Comparison of ENCODE assay signal across 8 cellular contexts in genomic region chr19:35509018-35509652, GRCh38. TPM values are rescaled to one million over a fixed set of nuclear protein-coding genes. Genes with fewer than 3 reads are reported as not detected.
DNase-seq lines count a peak whose midpoint lies in the region; ATAC-seq and TF ChIP-seq lines count a peak whose summit lies in the region.

No MANE protein-coding gene starts in this region.

- H2AFZ ChIP-seq in Loucy (ENCODE audit: low read length), result peak overlapping the region; percentile 87

- no peaks in the 10 kb centered on the region for H3K9me3 Mint-ChIP-seq in CD8-positive, alpha-beta T cell
- H3K9me3 Mint-ChIP-seq in activated naive CD8-positive, alpha-beta T cell (ENCODE audit: low read depth), result no peaks in the 10 kb centered on the region

- peaks cover 7% of the 10 kb centered on the region for H3K27me3 ChIP-seq in CD8-positive, alpha-beta T cell (ENCODE audit: insufficient read depth, low read length)
- H3K27me3 ChIP-seq in Loucy (ENCODE audit: insufficient read depth, low read length, poor library complexity, severe bottlenecking), result no peaks in the 10 kb centered on the region
- H3K27me3 ChIP-seq in right lobe of liver, result no peaks in the 10 kb centered on the region
- no peaks in the 10 kb centered on the region for H3K27me3 ChIP-seq in upper lobe of left lung
- H3K27me3 ChIP-seq in brain microvascular endothelial cell (replicated peaks), result peaks cover 48% of the 10 kb centered on the region

- in situ Hi-C loops in brain microvascular endothelial cell (cut with HindIII; ENCODE audit: low pct_ligation_motif_present, low sequenced_read_pairs), result no loop called here

- CTCF ChIA-PET in CD8-positive, alpha-beta T cell (lab: Charles Lee), result interaction anchor here (1.2 to 3.8 kb wide), 11 partner anchors 11 to 443 kb away, joined by 3 to 20 read pairs (median 13); no protein-coding TSS in a partner anchor

- H3K4me2 ChIP-seq in Loucy (ENCODE audit: low read depth, low read length, poor library complexity, severe bottlenecking), result peak overlapping the region; percentile 75

- POLR2A ChIA-PET in CD8-positive, alpha-beta T cell (lab: Charles Lee), result no interaction called here

- no peak overlapping the region for H3K4me3 ChIP-seq in CD8-positive, alpha-beta T cell (ENCODE audit: low read depth, low read length)
- peak overlapping the region; percentile 72 for H3K4me3 ChIP-seq in Loucy (ENCODE audit: low read length, poor library complexity, severe bottlenecking)
- H3K4me3 ChIP-seq in right lobe of liver, result no peak overlapping the region
- H3K4me3 ChIP-seq in upper lobe of left lung, result peak overlapping the region in 3 of 4 donors; percentile 42 to 48 (median 45)
- H3K4me3 ChIP-seq in brain microvascular endothelial cell (ENCODE audit: low read depth, low read length), result no peak overlapping the region

- ATAC-seq in CD8-positive, alpha-beta T cell, result peak; percentile 75
- ATAC-seq in right lobe of liver, result peak in 3 of 4 donors; percentile 28 to 29 (median 29)
- peak; percentile 46 to 75 for ATAC-seq in upper lobe of left lung (ENCODE audit: low FRiP score in 2 of 2)
- ATAC-seq in HG03280 (IDR thresholded peaks at IDR 0.05; ENCODE audit: unreplicated experiment), result no peak
- no peak for ATAC-seq in HG03457 (IDR thresholded peaks at IDR 0.05; ENCODE audit: unreplicated experiment)

- H3K4me3 Mint-ChIP-seq in CD8-positive, alpha-beta T cell, result peak overlapping the region; percentile 70
- peak overlapping the region; percentile 71 for H3K4me3 Mint-ChIP-seq in activated naive CD8-positive, alpha-beta T cell

- TF ChIP-seq EP300 in upper lobe of left lung (IDR thresholded peaks at IDR 0.05), result no peak

- H3K4me1 Mint-ChIP-seq in CD8-positive, alpha-beta T cell (ENCODE audit: low read depth), result peaks cover 17% of the 10 kb centered on the region
- peaks cover 13% of the 10 kb centered on the region for H3K4me1 Mint-ChIP-seq in activated naive CD8-positive, alpha-beta T cell (ENCODE audit: low read depth)

- H3K9me3 ChIP-seq in CD8-positive, alpha-beta T cell (ENCODE audit: low read length), result no peaks in the 10 kb centered on the region
- H3K9me3 ChIP-seq in Loucy (ENCODE audit: insufficient read depth, low read depth, low read length) (no peaks in the 10 kb centered on the region), right lobe of liver (no peaks in the 10 kb centered on the region), upper lobe of left lung (no peaks in the 10 kb centered on the region)

- H3K79me2 ChIP-seq in Loucy (ENCODE audit: insufficient read depth, low read length), result no peaks in the 10 kb centered on the region

- no peaks in the 10 kb centered on the region for H3K36me3 Mint-ChIP-seq in CD8-positive, alpha-beta T cell
- no peaks in the 10 kb centered on the region for H3K36me3 Mint-ChIP-seq in activated naive CD8-positive, alpha-beta T cell

- TF ChIP-seq CTCF in CD8-positive, alpha-beta T cell (IDR thresholded peaks at IDR 0.05), result no peak
- TF ChIP-seq CTCF in Loucy (conservative IDR thresholded peaks at IDR 0.05; ENCODE audit: low read length) (no peak), right lobe of liver (IDR thresholded peaks at IDR 0.05) (no peak), upper lobe of left lung (IDR thresholded peaks at IDR 0.05) (no peak), brain microvascular endothelial cell (IDR thresholded peaks at IDR 0.05; ENCODE audit: low read depth, low read length, missing control alignments) (no peak)

- H3K27me3 Mint-ChIP-seq in CD8-positive, alpha-beta T cell (ENCODE audit: low read depth), result peaks cover 41% of the 10 kb centered on the region
- peaks cover 20% of the 10 kb centered on the region for H3K27me3 Mint-ChIP-seq in activated naive CD8-positive, alpha-beta T cell

- no peak for TF ChIP-seq POLR2A in right lobe of liver (IDR thresholded peaks at IDR 0.05)
- peak in 2 of 4 donors; percentile 29 to 39 for TF ChIP-seq POLR2A in upper lobe of left lung (IDR thresholded peaks at IDR 0.05)

- peak overlapping the region; percentile 68 for H3K27ac Mint-ChIP-seq in CD8-positive, alpha-beta T cell
- no peak overlapping the region for H3K27ac Mint-ChIP-seq in activated naive CD8-positive, alpha-beta T cell

- H3K9me2 ChIP-seq in Loucy (replicated peaks; ENCODE audit: low read depth, low read length), result no peaks in the 10 kb centered on the region

- peaks cover 18% of the 10 kb centered on the region for H3K4me1 ChIP-seq in CD8-positive, alpha-beta T cell (ENCODE audit: insufficient read depth, low read length)
- H3K4me1 ChIP-seq in Loucy (ENCODE audit: insufficient read depth, low read length, poor library complexity, severe bottlenecking), result peaks cover 13% of the 10 kb centered on the region
- peaks cover 0 to 10% (median 0%) of the 10 kb centered on the region in 4 donors for H3K4me1 ChIP-seq in right lobe of liver
- H3K4me1 ChIP-seq in upper lobe of left lung, result peaks cover 7 to 21% (median 11%) of the 10 kb centered on the region in 4 donors

- peak in 6 of 7 experiments; percentile 18 to 53 (median 42) for DNase-seq in CD8-positive, alpha-beta T cell
- no peak for DNase-seq in right lobe of liver
- peak in 1 of 2 donors; percentile 89 for DNase-seq in upper lobe of left lung
- no peak for DNase-seq in brain microvascular endothelial cell

- H3K36me3 ChIP-seq in CD8-positive, alpha-beta T cell (ENCODE audit: insufficient read depth, low read length), result no peaks in the 10 kb centered on the region
- no peaks in the 10 kb centered on the region for H3K36me3 ChIP-seq in Loucy (ENCODE audit: insufficient read depth, low read length)
- no peaks in the 10 kb centered on the region for H3K36me3 ChIP-seq in right lobe of liver
- H3K36me3 ChIP-seq in upper lobe of left lung, result no peaks in the 10 kb centered on the region
- no peaks in the 10 kb centered on the region for H3K36me3 ChIP-seq in brain microvascular endothelial cell (replicated peaks)

- H3K9ac ChIP-seq in Loucy (ENCODE audit: low read depth, low read length, poor library complexity, severe bottlenecking), result peak overlapping the region; percentile 58

- 31% methylated on average over 12 of the region's 12 CpGs for WGBS in right lobe of liver (ENCODE audit: insufficient coverage, low coverage, low lambda C conversion rate, missing lambda C conversion rate)
- 22 to 24% methylated on average over 12 of the region's 12 CpGs for WGBS in upper lobe of left lung, 2 donors

- intact Hi-C loops in CD8-positive, alpha-beta T cell (cut with DNase I, micrococcal nuclease), result no loop called here
- intact Hi-C loops in right lobe of liver (cut with DNase I), result no loop called here

- H3F3A ChIP-seq in Loucy (ENCODE audit: low read depth), result no peaks in the 10 kb centered on the region

- H4K20me1 ChIP-seq in Loucy (ENCODE audit: insufficient read depth, low read length, poor library complexity, severe bottlenecking), result no peaks in the 10 kb centered on the region

- H3K27ac ChIP-seq in CD8-positive, alpha-beta T cell (ENCODE audit: low read depth, low read length), result no peak overlapping the region
- H3K27ac ChIP-seq in right lobe of liver, result no peak overlapping the region
- peak overlapping the region; percentile 75 to 83 (median 79) for H3K27ac ChIP-seq in upper lobe of left lung
- no peak overlapping the region for H3K27ac ChIP-seq in brain microvascular endothelial cell

RNA-seq across cellular contexts. Expression of gene DMKN, which starts 4.3 kb away (rescaled TPM):
- total RNA-seq in CD8-positive, alpha-beta T cell, result 1 to 10 TPM; 1.5 to 1.9 TPM
- total RNA-seq in right lobe of liver (1 to 10 TPM; 1.0 to 4.0 (median 2.0) TPM), upper lobe of left lung (100 to 1,000 TPM in 3 of 6 donors, 10 to 100 TPM in 3; 64.9 to 127 (median 101) TPM)

RNA-seq across cellular contexts. Expression of gene KRTDAP, which starts 18.9 kb away (rescaled TPM):
- not detected for total RNA-seq in CD8-positive, alpha-beta T cell
- total RNA-seq in right lobe of liver (not detected), upper lobe of left lung (under 1 TPM in 1 of 6 donors, not detected in 5; 0.61 TPM)

RNA-seq across cellular contexts. Expression of gene SBSN, which starts 19.0 kb away (rescaled TPM):
- not detected for total RNA-seq in CD8-positive, alpha-beta T cell
- under 1 TPM in 1 of 6 experiments, not detected in 5; 0.24 TPM for total RNA-seq in right lobe of liver
- total RNA-seq in upper lobe of left lung, result not detected

RNA-seq across cellular contexts. Expression of gene GAPDHS, which starts 24.1 kb away (rescaled TPM):
- not detected for total RNA-seq in CD8-positive, alpha-beta T cell
- total RNA-seq in right lobe of liver, result not detected
- total RNA-seq in upper lobe of left lung, result not detected

RNA-seq across cellular contexts. Expression of gene TMEM147, which starts 36.3 kb away (rescaled TPM):
- total RNA-seq in CD8-positive, alpha-beta T cell, result 10 to 100 TPM; 22.3 to 27.2 TPM
- total RNA-seq in right lobe of liver, result 10 to 100 TPM; 29.4 to 65.7 (median 36.2) TPM
- 10 to 100 TPM; 25.1 to 94.2 (median 71.2) TPM for total RNA-seq in upper lobe of left lung

Comparison
In these comparisons a context has a peak if more than half of its experiments do, and no peak if none do; other contexts are left out.
1. ATAC-seq: peak in CD8-positive, alpha-beta T cell (single experiment), right lobe of liver (3 of 4) and upper lobe of left lung (2 of 2); none in HG03280 (single experiment) and HG03457 (single experiment).
2. DNase-seq: peak in CD8-positive, alpha-beta T cell (6 of 7); none in right lobe of liver (0 of 3) and brain microvascular endothelial cell (single experiment).
3. H3K27ac ChIP-seq: peak in upper lobe of left lung (4 of 4); none in CD8-positive, alpha-beta T cell (single experiment), right lobe of liver (0 of 3) and brain microvascular endothelial cell (single experiment).
4. H3K4me3 ChIP-seq: peak in Loucy (single experiment) and upper lobe of left lung (3 of 4); none in CD8-positive, alpha-beta T cell (single experiment), right lobe of liver (0 of 3) and brain microvascular endothelial cell (single experiment).
5. RNA of gene DMKN, which starts 4.3 kb away (total RNA-seq): 64.9 to 127 TPM in upper lobe of left lung; 1.0 to 4.0 TPM in right lobe of liver and 1.5 to 1.9 TPM in CD8-positive, alpha-beta T cell; every median in the first group is over 10 times any median in the second.